Comparison of ENCODE assay signal across 24 cellular contexts in genomic region chr5:35360671-35361070, GRCh38.
"Had no signal": no experiment of that assay in that cellular context is flagged by ENCODE, and none has a peak within 500 bp of the region (broad histone marks: within the 10 kb centered on the region; RNA-seq: fewer than 3 reads in every experiment).

No MANE protein-coding gene starts in this region.

- H3K4me3 Mint-ChIP-seq: activated naive CD4-positive, alpha-beta T cell treated with anti-CD3 and anti-CD28 coated beads for 36 hours; memory B cell; nephron; WTC11 had no signal

- H3K4me1 ChIP-seq: body of pancreas, heart left ventricle, parathyroid adenoma, right lobe of liver, upper lobe of left lung had no signal

- H3K9me3 ChIP-seq: body of pancreas, heart left ventricle, right lobe of liver, thoracic aorta, upper lobe of left lung had no signal

- H3K9me3 Mint-ChIP-seq: WTC11 had no signal

- FAIRE-seq: endometrium, small intestine had no signal

- H3K27me3 ChIP-seq: body of pancreas, cardiac muscle cell, heart left ventricle, right lobe of liver, upper lobe of left lung had no signal

- H3K27ac ChIP-seq: body of pancreas, cardiac muscle cell, heart left ventricle, parathyroid adenoma, right lobe of liver, thoracic aorta, upper lobe of left lung had no signal

- DNase-seq: activated CD4-positive, alpha-beta T cell treated with anti-CD3 and anti-CD28 coated beads, Interleukin-2, amount 50 U/mL, for 4 hours; activated CD8-positive, alpha-beta memory T cell treated with anti-CD3 and anti-CD28 coated beads, Interleukin-2, amount 50 U/mL, for 48 hours; activated effector memory CD4-positive, alpha-beta T cell treated with Interleukin-2 at 50 U/mL for 16 hours; activated naive CD4-positive, alpha-beta T cell treated with anti-CD3 and anti-CD28 coated beads for 36 hours; activated T-cell treated with anti-CD3 and anti-CD28 coated beads, Interleukin-2, amount 50 U/mL, for 48 hours; anterior cingulate cortex; body of pancreas; heart left ventricle; islet precursor cell; left colon; nucleus accumbens; right lobe of liver; small intestine; stimulated activated CD4-positive, alpha-beta T cell treated with anti-CD3 and anti-CD28 coated beads, Interleukin-2, amount 100 ng/mL, for 24 hours; stimulated activated naive CD4-positive, alpha-beta T cell treated with Interleukin-2 at 50 U/mL for 16 hours; T-helper 9 cell; upper lobe of left lung had no signal

- H3K36me3 ChIP-seq: cardiac muscle cell, heart left ventricle, right lobe of liver, thoracic aorta, upper lobe of left lung had no signal

- H3K27ac Mint-ChIP-seq: activated naive CD4-positive, alpha-beta T cell treated with anti-CD3 and anti-CD28 coated beads for 36 hours; memory B cell; nephron; WTC11 had no signal

- H3K36me3 Mint-ChIP-seq: memory B cell, WTC11 had no signal

- H3K4me1 Mint-ChIP-seq: memory B cell, WTC11 had no signal

- H3K9ac ChIP-seq: parathyroid adenoma had no signal

- H3K4me3 ChIP-seq: body of pancreas, cardiac muscle cell, heart left ventricle, right lobe of liver, thoracic aorta, upper lobe of left lung had no signal

- ATAC-seq: body of pancreas, heart left ventricle, left colon, right lobe of liver, WTC11 had no signal
